8 cellular contexts compared by ENCODE assay signal in genomic region chr15:78506971-78507830, GRCh38. TPM values are rescaled to one million over a fixed set of nuclear protein-coding genes. Genes with fewer than 3 reads are reported as not detected.
A peak's percentile ranks its signal among the peaks of the same experiment; 100 is the strongest.
DNase-seq lines count a peak whose midpoint lies in the region; ATAC-seq and TF ChIP-seq lines count a peak whose summit lies in the region.

Gene HYKK, plus strand, starts transcription at chr15:78507577. Its CDS starts 5,512 bp downstream, at chr15:78513089.

- H2AK5ac ChIP-seq in IMR-90 (ENCODE audit: low read depth, low read length), result peak within 1 kb of the TSS; percentile 36; the same call in 1 of the 2 replicates

- peak within 1 kb of the TSS; percentile 54 for H3K9ac ChIP-seq in IMR-90 (ENCODE audit: low read depth, low read length)

- ATAC-seq in GM21526 (IDR thresholded peaks at IDR 0.05; ENCODE audit: low FRiP score, unreplicated experiment), result peak; percentile 78
- ATAC-seq in IMR-90 (ENCODE audit: low read depth), result peak; percentile 95

- POLR2A ChIA-PET in IMR-90 (lab: Charles Lee; ENCODE audit: unreplicated experiment), result no interaction called here
- POLR2A ChIA-PET in OCI-LY7 (lab: Charles Lee), result no interaction called here

- no peaks in the 10 kb centered on the region for H3K27me3 Mint-ChIP-seq in Calu3 (ENCODE audit: unreplicated experiment)

- H3K79me2 ChIP-seq in OCI-LY7 (ENCODE audit: insufficient read depth, low read depth, low read length), result no peaks in the 10 kb centered on the region

- H2BK15ac ChIP-seq in IMR-90 (ENCODE audit: low read depth, low read length), result no peak within 1 kb of the TSS

- intact Hi-C loops in Calu3 (cut with micrococcal nuclease; ENCODE audit: unreplicated experiment), result no loop called here
- intact Hi-C loops in IMR-90 (cut with micrococcal nuclease), result loop anchor here (10.0 kb wide), 1 partner anchor 198 kb away; no protein-coding TSS in a partner anchor
- intact Hi-C loops in OCI-LY7 (cut with micrococcal nuclease; ENCODE audit: unreplicated experiment), result no loop called here

- no peaks in the 10 kb centered on the region for H3K9me1 ChIP-seq in IMR-90 (ENCODE audit: insufficient read depth, low read length)

- 0 out of 2 replicates have a peak within 1 kb of the TSS, but pooled peaks have one; percentile 51 for H3K56ac ChIP-seq in IMR-90 (ENCODE audit: extremely low read depth, insufficient read depth, low read length)

- H3K4ac ChIP-seq in IMR-90 (ENCODE audit: low read depth, low read length), result peak within 1 kb of the TSS; percentile 29

- CTCF ChIA-PET in Calu3 (lab: Charles Lee), result interaction anchor here (0.8 kb wide), 2 partner anchors 58 to 59 kb away, joined by 3 read pairs; no protein-coding TSS in a partner anchor
- CTCF ChIA-PET in IMR-90 (lab: Yijun Ruan, JAX), result no interaction called here
- CTCF ChIA-PET in OCI-LY7 (lab: Charles Lee; ENCODE audit: unreplicated experiment), result no interaction called here

- H2AK9ac ChIP-seq in IMR-90 (replicated peaks; ENCODE audit: low read depth, low read length, poor library complexity), result peak within 1 kb of the TSS; percentile 76

- H3K27ac ChIP-seq in IMR-90 (ENCODE audit: insufficient read depth, low read length) (no peak within 1 kb of the TSS; the same call in 1 of the 2 replicates), OCI-LY7 (ENCODE audit: low read depth, low read length, poor library complexity, severe bottlenecking) (no peak within 1 kb of the TSS), epithelial cell of prostate (peak within 1 kb of the TSS; percentile 16)

- no peak within 1 kb of the TSS for H2BK5ac ChIP-seq in IMR-90 (ENCODE audit: low read depth, low read length, poor library complexity, severe bottlenecking)

- no peak for TF ChIP-seq RAD21 in IMR-90 (IDR thresholded peaks at IDR 0.05; ENCODE audit: low read length)

- peak within 1 kb of the TSS; percentile 99 for H2AFZ ChIP-seq in IMR-90 (replicated peaks; ENCODE audit: low read length, poor library complexity)
- H2AFZ ChIP-seq in OCI-LY7 (ENCODE audit: low read length), result peak within 1 kb of the TSS; percentile 85

- peak within 1 kb of the TSS; percentile 73; the same call in 1 of the 2 replicates for H3K14ac ChIP-seq in IMR-90 (replicated peaks; ENCODE audit: low read depth, low read length)

- H3K36me3 Mint-ChIP-seq in Calu3 (ENCODE audit: insufficient read depth, unreplicated experiment), result peaks cover 35% of the 10 kb centered on the region

- TF ChIP-seq CTCF in Calu3 (IDR thresholded peaks at IDR 0.05; ENCODE audit: unreplicated experiment) (peak; percentile 25), IMR-90 (conservative IDR thresholded peaks at IDR 0.05; ENCODE audit: low read depth, low read length) (no peak), OCI-LY7 (conservative IDR thresholded peaks at IDR 0.05; ENCODE audit: low read length) (no peak)

- dilution Hi-C loops in IMR-90 (cut with HindIII; ENCODE audit: low sequenced_read_pairs, unreplicated experiment), result no loop called here

- no peak within 1 kb of the TSS for H4K91ac ChIP-seq in IMR-90 (ENCODE audit: insufficient read depth, low read depth, low read length)

- peak within 1 kb of the TSS; percentile 96 for H3K4me2 ChIP-seq in IMR-90 (ENCODE audit: low read depth, low read length)
- H3K4me2 ChIP-seq in OCI-LY7 (ENCODE audit: low read length), result peak within 1 kb of the TSS; percentile 69

- no peak for TF ChIP-seq POLR2A in IMR-90 (IDR thresholded peaks at IDR 0.05; ENCODE audit: low read depth, low read length)

- no peaks in the 10 kb centered on the region for H3K9me3 Mint-ChIP-seq in Calu3 (ENCODE audit: low read depth, unreplicated experiment)

- peak within 1 kb of the TSS; percentile 10 to 48 for H4K8ac ChIP-seq in IMR-90 (ENCODE audit: low read depth in 2 of 2, low read length in 2 of 2)

- H2BK120ac ChIP-seq in IMR-90 (ENCODE audit: low read depth, low read length), result no peak within 1 kb of the TSS

- no peaks in the 10 kb centered on the region for H3K9me2 ChIP-seq in OCI-LY7 (ENCODE audit: insufficient read depth, low read length)

- H3K4me1 Mint-ChIP-seq in Calu3 (ENCODE audit: low read depth, unreplicated experiment), result no peaks in the 10 kb centered on the region

- H3K4me3 ChIP-seq in IMR-90 (ENCODE audit: insufficient read depth, low read depth, low read length), result peak within 1 kb of the TSS; percentile 67
- peak within 1 kb of the TSS; percentile 67 for H3K4me3 ChIP-seq in OCI-LY7 (ENCODE audit: low read depth, low read length, poor library complexity, severe bottlenecking)

- no peak within 1 kb of the TSS for H3K18ac ChIP-seq in IMR-90 (ENCODE audit: low read depth, low read length)

- in situ Hi-C loops in IMR-90 (cut with MboI; ENCODE audit: low sequenced_read_pairs), result no loop called here

- H3K36me3 ChIP-seq in IMR-90 (ENCODE audit: control insufficient read depth, insufficient read depth, low read length) (no peaks in the 10 kb centered on the region), OCI-LY7 (ENCODE audit: insufficient read depth, low read length) (peaks cover under 1% of the 10 kb centered on the region; the same call in 1 of the 2 replicates)

- H4K20me1 ChIP-seq in IMR-90 (ENCODE audit: insufficient read depth, low read length) (no peaks in the 10 kb centered on the region), OCI-LY7 (ENCODE audit: insufficient read depth, low read length) (no peaks in the 10 kb centered on the region)

- 0% methylated on average over 27 of the region's 63 CpGs; no CpG with 5 or more reads in 1 of the 2 experiments for WGBS in IMR-90 (ENCODE audit: extremely low coverage in 2 of 2, insufficient read length in 1 of 2), 2 experiments

- H3K27me3 ChIP-seq in IMR-90 (ENCODE audit: control insufficient read depth, insufficient read depth, low read length), result no peaks in the 10 kb centered on the region

- no peaks in the 10 kb centered on the region for H3K4me1 ChIP-seq in IMR-90 (ENCODE audit: control insufficient read depth, insufficient read depth, low read length)
- no peaks in the 10 kb centered on the region for H3K4me1 ChIP-seq in OCI-LY7 (ENCODE audit: insufficient read depth, low read length, poor library complexity, severe bottlenecking)

- H3K4me3 Mint-ChIP-seq in Calu3 (ENCODE audit: low read depth, unreplicated experiment), result peak within 1 kb of the TSS; percentile 88

- H4K5ac ChIP-seq in IMR-90 (ENCODE audit: low read depth, low read length), result no peak within 1 kb of the TSS

- H3K9me3 ChIP-seq in IMR-90 (ENCODE audit: control insufficient read depth, insufficient read depth, low read length) (no peaks in the 10 kb centered on the region), OCI-LY7 (ENCODE audit: low read length) (no peaks in the 10 kb centered on the region)

- H3K27ac Mint-ChIP-seq in Calu3 (ENCODE audit: unreplicated experiment), result peak within 1 kb of the TSS; percentile 63

- H3K23ac ChIP-seq in IMR-90 (ENCODE audit: low read depth, low read length), result peak within 1 kb of the TSS; percentile 72; the same call in 1 of the 2 replicates

- BruUV-seq in Calu3 (replicated peaks; lab: Mats Ljungman, UMichigan) (no TSS peak), IMR-90 (replicated peaks; lab: Mats Ljungman, UMichigan) (no TSS peak), OCI-LY7 (replicated peaks; lab: Mats Ljungman, UMichigan) (no TSS peak)

- no peak within 1 kb of the TSS for H2BK20ac ChIP-seq in IMR-90 (ENCODE audit: low read depth, low read length)

- H3K79me1 ChIP-seq in IMR-90 (ENCODE audit: low read depth in 1 of 2, low read length in 2 of 2), result no peaks in the 10 kb centered on the region

- DNase-seq in Calu3 (peak; percentile 98), IMR-90 (peak; percentile 96), OCI-LY7 (ENCODE audit: low spot score) (peak; percentile 55), activated T-cell treated with anti-CD3 and anti-CD28 coated beads for 24 hours (ENCODE audit: low read depth) (peak; percentile 76), epithelial cell of prostate (ENCODE audit: low read depth, low spot score) (peak; percentile 88), middle frontal gyrus (ENCODE audit: extremely low spot score, low spot score) (peak; percentile 89)
- peak; percentile 68 to 77 for DNase-seq in stimulated activated CD8-positive, alpha-beta memory T cell treated with anti-CD3 and anti-CD28 coated beads, Interleukin-15, amount 100 ng/mL, for 48 hours (ENCODE audit: low read depth in 2 of 2)

TF ChIP-seq in IMR-90, 13 proteins besides CTCF, POLR2A, EP300 and RAD21:
- TF ChIP-seq MXI1 (IDR thresholded peaks at IDR 0.05; ENCODE audit: borderline replicate concordance, low read depth, low read length), result peak; percentile 99
- TF ChIP-seq ELK1 (IDR thresholded peaks at IDR 0.05; ENCODE audit: borderline replicate concordance, low read depth, low read length), result no peak
- no peak for TF ChIP-seq FOS (IDR thresholded peaks at IDR 0.05; ENCODE audit: low read depth, low read length)
- TF ChIP-seq NFE2L2 (IDR thresholded peaks at IDR 0.05; ENCODE audit: low read depth, low read length), result no peak
- no peak for TF ChIP-seq BHLHE40 (IDR thresholded peaks at IDR 0.05; ENCODE audit: low read depth, low read length)
- peak; percentile 56; the same call in 1 of the 2 replicates for TF ChIP-seq MAZ (IDR thresholded peaks at IDR 0.05; ENCODE audit: borderline replicate concordance, low read depth, low read length)
- TF ChIP-seq CEBPB (IDR thresholded peaks at IDR 0.05; ENCODE audit: low read depth, low read length), result no peak
- no peak for TF ChIP-seq SMC3 (IDR thresholded peaks at IDR 0.05; ENCODE audit: low read depth, low read length)

RNA-seq across cellular contexts. Expression of gene HYKK, which starts in this region (rescaled TPM):
- total RNA-seq in Calu3 (2022) (11.6 and 15.7 TPM in 2 replicates), IMR-90 (2012; rRNA removed) (3.9 and 5.6 TPM in 2 replicates), OCI-LY7 (2022) (0.40 and 0.42 TPM in 2 replicates)
- 2.7 and 3.8 TPM in 2 replicates for polyA plus RNA-seq in IMR-90 (2012; rRNA removed)
- 1.8 and 4.0 TPM in 2 replicates for polyA plus RNA-seq in IMR-90 (2012; cell fraction: cytosol; rRNA removed)
- 0.62 and 2.6 TPM in 2 replicates for polyA plus RNA-seq in IMR-90 (2012; cell fraction: nucleus; rRNA removed; ENCODE audit: low replicate concordance)
- 0.31 TPM in 1 of 2 replicates, not detected in the other for total RNA-seq in OCI-LY7 (2014; rRNA removed; shearing (Covaris generic))

Comparison
In these comparisons a context has a peak if more than half of its experiments do, and no peak if none do; other contexts are left out.
1. Peak in DNase-seq, H3K4me3 ChIP-seq and H3K4me2 ChIP-seq in OCI-LY7; RNA of the gene not detected or under 1 TPM.